In genomic region chr7:94304878-94305277, GRCh38 we compare ENCODE assay signal across 22 cellular contexts.
DNase-seq lines count a peak whose midpoint lies in the region; ATAC-seq, FAIRE-seq and TF ChIP-seq lines count a peak whose summit lies in the region.
"Had no signal": no experiment of that assay in that cellular context is flagged by ENCODE, and none has a peak within 500 bp of the region (broad histone marks: within the 10 kb centered on the region; RNA-seq: fewer than 3 reads in every experiment).

No MANE protein-coding gene starts in this region.

- H3K4me1 ChIP-seq in GM23248 (ENCODE audit: insufficient read depth) (peaks cover 45% of the 10 kb centered on the region), IMR-90 (ENCODE audit: control insufficient read depth, insufficient read depth, low read length) (peaks cover 14% of the 10 kb centered on the region), mesendoderm (ENCODE audit: control insufficient read depth, low read depth, low read length) (peaks cover 7% of the 10 kb centered on the region), stomach smooth muscle (ENCODE audit: control insufficient read depth, insufficient read depth, low read length) (peaks cover 32% of the 10 kb centered on the region), kidney (ENCODE audit: control insufficient read depth in 1 of 2, insufficient read depth in 1 of 2, low read depth in 1 of 2, low read length in 2 of 2) (peaks cover 11 to 19% of the 10 kb centered on the region in 2 donors)
- H3K4me1 ChIP-seq: BLaER1 had no signal

- TF ChIP-seq CTCF in IMR-90 (conservative IDR thresholded peaks at IDR 0.05; ENCODE audit: low read depth, low read length) (no peak), kidney (IDR thresholded peaks at IDR 0.05; ENCODE audit: borderline replicate concordance, extremely low read depth, insufficient read depth) (no peak)

- peaks cover 9 to 18% of the 10 kb centered on the region in 2 experiments; a peak in 3 of 4 replicates for H3K79me1 ChIP-seq in IMR-90 (ENCODE audit: low read depth in 1 of 2, low read length in 2 of 2)
- no peaks in the 10 kb centered on the region for H3K79me1 ChIP-seq in mesendoderm (ENCODE audit: low read length)

- H2BK15ac ChIP-seq in IMR-90 (ENCODE audit: low read depth, low read length) (peak overlapping the region; percentile 62; the same call in 2 of the 3 replicates), mesendoderm (replicated peaks; ENCODE audit: low read depth) (no peak overlapping the region)

- H3K79me2 ChIP-seq in GM23248 (ENCODE audit: insufficient read depth) (peaks cover 25% of the 10 kb centered on the region), mesendoderm (ENCODE audit: control insufficient read depth, insufficient read depth, low read length) (no peaks in the 10 kb centered on the region)

- no peak overlapping the region for H3K18ac ChIP-seq in IMR-90 (ENCODE audit: low read depth, low read length)
- H3K18ac ChIP-seq in mesendoderm (ENCODE audit: low read length): no peak overlapping the region

- H2BK20ac ChIP-seq in IMR-90 (ENCODE audit: low read depth, low read length): peak overlapping the region; percentile 70

- TF ChIP-seq RAD21 in IMR-90 (IDR thresholded peaks at IDR 0.05; ENCODE audit: low read length): no peak

- in situ Hi-C loops in GM23248 (cut with MboI) (no loop called here), IMR-90 (cut with MboI; ENCODE audit: low sequenced_read_pairs) (no loop called here)

- peak overlapping the region; percentile 78 for H2AFZ ChIP-seq in GM23248
- no peak overlapping the region for H2AFZ ChIP-seq in IMR-90 (replicated peaks; ENCODE audit: low read length, poor library complexity)

- intact Hi-C loops in IMR-90 (cut with micrococcal nuclease): no loop called here
- intact Hi-C loops in posterior vena cava (cut with DNase I): loop anchor here (5.0 to 10.0 kb wide), 2 partner anchors 42 to 50 kb away; no protein-coding TSS in a partner anchor
- intact Hi-C loops in kidney (cut with DNase I): no loop called here

- CTCF ChIA-PET in IMR-90 (lab: Yijun Ruan, JAX): no interaction called here

- no peak overlapping the region; the same call in 1 of the 2 replicates for H3K14ac ChIP-seq in IMR-90 (replicated peaks; ENCODE audit: low read depth, low read length)

- H4K91ac ChIP-seq in IMR-90 (ENCODE audit: insufficient read depth, low read depth, low read length): peak overlapping the region; percentile 34; the same call in 1 of the 2 replicates

- H2BK5ac ChIP-seq in IMR-90 (ENCODE audit: low read depth, low read length, poor library complexity, severe bottlenecking) (no peak overlapping the region), mesendoderm (ENCODE audit: low read length) (no peak overlapping the region)

- peaks cover 7% of the 10 kb centered on the region for H3K9me1 ChIP-seq in IMR-90 (ENCODE audit: insufficient read depth, low read length)

- H3F3A ChIP-seq in GM23248 (ENCODE audit: insufficient read depth): peaks cover 44% of the 10 kb centered on the region

- no peaks in the 10 kb centered on the region for H3K9me2 ChIP-seq in GM23248 (ENCODE audit: insufficient read depth)

- no peak overlapping the region for H2AK9ac ChIP-seq in IMR-90 (replicated peaks; ENCODE audit: low read depth, low read length, poor library complexity)

- H3K4me3 ChIP-seq in GM23248 (no peak overlapping the region), IMR-90 (ENCODE audit: insufficient read depth, low read depth, low read length) (no peak overlapping the region), mesendoderm (ENCODE audit: low read length) (no peak overlapping the region), stomach smooth muscle (ENCODE audit: low read length in 2 of 2) (no peak overlapping the region), kidney (ENCODE audit: low read length in 2 of 2) (no peak overlapping the region)
- H3K4me3 ChIP-seq: BLaER1, GM12878, SJSA1 had no signal

- H3K27me3 ChIP-seq in GM23248 (replicated peaks; ENCODE audit: insufficient read depth) (no peaks in the 10 kb centered on the region), IMR-90 (ENCODE audit: control insufficient read depth, insufficient read depth, low read length) (no peaks in the 10 kb centered on the region), mesendoderm (ENCODE audit: insufficient read depth, low read length, poor library complexity) (no peaks in the 10 kb centered on the region), stomach smooth muscle (ENCODE audit: control insufficient read depth in 1 of 2, insufficient read depth in 2 of 2, low read length in 2 of 2) (no peaks in the 10 kb centered on the region)
- H3K27me3 ChIP-seq: BLaER1, SJSA1 had no signal

- H3K56ac ChIP-seq in IMR-90 (ENCODE audit: extremely low read depth, insufficient read depth, low read length): no peak overlapping the region
- H3K56ac ChIP-seq in mesendoderm (ENCODE audit: low read length): no peak overlapping the region

- H3K4me2 ChIP-seq in GM23248 (ENCODE audit: unreplicated experiment): no peak overlapping the region
- no peak overlapping the region for H3K4me2 ChIP-seq in IMR-90 (ENCODE audit: low read depth, low read length)
- no peak overlapping the region for H3K4me2 ChIP-seq in mesendoderm (ENCODE audit: low read length)
- H3K4me2 ChIP-seq: BLaER1 had no signal

- dilution Hi-C loops in IMR-90 (cut with HindIII; ENCODE audit: low sequenced_read_pairs, unreplicated experiment): no loop called here

- POLR2A ChIA-PET in IMR-90 (lab: Charles Lee; ENCODE audit: unreplicated experiment): no interaction called here

- no peak overlapping the region for H4K5ac ChIP-seq in IMR-90 (ENCODE audit: low read depth, low read length)
- H4K5ac ChIP-seq in mesendoderm (ENCODE audit: low read length): no peak overlapping the region

- H3K9me3 ChIP-seq in GM23248 (ENCODE audit: low read depth): no peaks in the 10 kb centered on the region
- no peaks in the 10 kb centered on the region for H3K9me3 ChIP-seq in IMR-90 (ENCODE audit: control insufficient read depth, insufficient read depth, low read length)
- no peaks in the 10 kb centered on the region for H3K9me3 ChIP-seq in stomach smooth muscle (ENCODE audit: control insufficient read depth in 2 of 2, low read length in 2 of 2)
- no peaks in the 10 kb centered on the region for H3K9me3 ChIP-seq in kidney (ENCODE audit: control insufficient read depth in 1 of 2, low read length in 2 of 2)
- H3K9me3 ChIP-seq: BLaER1, SJSA1 had no signal

- H3K9ac ChIP-seq in GM23248 (no peak overlapping the region), IMR-90 (ENCODE audit: low read depth, low read length) (no peak overlapping the region), mesendoderm (ENCODE audit: low read length) (no peak overlapping the region), stomach smooth muscle (ENCODE audit: low read length in 2 of 2) (no peak overlapping the region), kidney (ENCODE audit: low read length in 2 of 2) (no peak overlapping the region)
- H3K9ac ChIP-seq: BLaER1 had no signal

- H2BK120ac ChIP-seq in IMR-90 (ENCODE audit: low read depth, low read length) (0 out of 2 replicates have a peak overlapping the region, but pooled peaks have one; percentile 16), mesendoderm (ENCODE audit: low read depth, low read length) (no peak overlapping the region)

- H3K27ac ChIP-seq in GM23248: peak overlapping the region; percentile 99; the same call in 1 of the 2 replicates
- H3K27ac ChIP-seq in IMR-90 (ENCODE audit: insufficient read depth, low read length): no peak overlapping the region
- H3K27ac ChIP-seq in mesendoderm (ENCODE audit: low read depth, low read length): no peak overlapping the region
- peak overlapping the region; percentile 66 for H3K27ac ChIP-seq in stomach smooth muscle (ENCODE audit: low read length)
- H3K27ac ChIP-seq in kidney (ENCODE audit: low read depth in 2 of 2, low read length in 2 of 2): no peak overlapping the region
- H3K27ac ChIP-seq: BLaER1, SJSA1 had no signal

- no TSS peak for BruUV-seq in IMR-90 (replicated peaks; lab: Mats Ljungman, UMichigan)

- FAIRE-seq in kidney (lab: Jason Lieb, UNC): no peak
- FAIRE-seq: GM12878, H1 had no signal

- no peak for DNase-seq in GM23248
- no peak for DNase-seq in IMR-90
- no peak for DNase-seq in mesendoderm
- DNase-seq in posterior vena cava (ENCODE audit: low spot score): no peak
- no peak for DNase-seq in kidney
- DNase-seq in NCI-H226: no peak
- DNase-seq: CD4-positive, alpha-beta memory T cell; DMS53; EL; MM.1S; NCI-H1092 treated with DMSO at 0.1 percent for 48 hours; NCI-H2081; NCI-H2171 treated with DMSO at 0.1 percent for 48 hours; NCI-H446 treated with DMSO at 0.1 percent for 48 hours; NCI-H69 had no signal

- H3K23ac ChIP-seq in IMR-90 (ENCODE audit: low read depth, low read length) (peak overlapping the region; percentile 68; the same call in 1 of the 2 replicates), mesendoderm (ENCODE audit: low read length) (no peak overlapping the region)

- ATAC-seq in IMR-90 (ENCODE audit: low read depth): no peak
- no peak for ATAC-seq in HG03521 (IDR thresholded peaks at IDR 0.05; ENCODE audit: unreplicated experiment)
- ATAC-seq: GM12878, Panc1 had no signal

- H3K36me3 ChIP-seq in GM23248 (ENCODE audit: low read depth) (no peaks in the 10 kb centered on the region), IMR-90 (ENCODE audit: control insufficient read depth, insufficient read depth, low read length) (no peaks in the 10 kb centered on the region), mesendoderm (ENCODE audit: control insufficient read depth, insufficient read depth, low read length) (no peaks in the 10 kb centered on the region), stomach smooth muscle (ENCODE audit: control insufficient read depth in 2 of 2, insufficient read depth in 2 of 2, low read length in 2 of 2) (no peaks in the 10 kb centered on the region), kidney (ENCODE audit: control insufficient read depth in 1 of 2, insufficient read depth in 2 of 2, low read length in 2 of 2) (no peaks in the 10 kb centered on the region)
- H3K36me3 ChIP-seq: BLaER1, SJSA1 had no signal

- H4K20me1 ChIP-seq in GM23248 (ENCODE audit: insufficient read depth) (no peaks in the 10 kb centered on the region), IMR-90 (ENCODE audit: insufficient read depth, low read length) (no peaks in the 10 kb centered on the region)
- H4K20me1 ChIP-seq: BLaER1 had no signal

- H2AK5ac ChIP-seq in IMR-90 (ENCODE audit: low read depth, low read length) (peak overlapping the region; percentile 24; the same call in 1 of the 2 replicates), mesendoderm (ENCODE audit: low read length) (peak overlapping the region; percentile 46)

- H3K4ac ChIP-seq in IMR-90 (ENCODE audit: low read depth, low read length): peak overlapping the region; percentile 33; the same call in 1 of the 2 replicates
- H3K4ac ChIP-seq in mesendoderm (ENCODE audit: low read depth, low read length): no peak overlapping the region

- no peak for TF ChIP-seq POLR2A in IMR-90 (IDR thresholded peaks at IDR 0.05; ENCODE audit: low read depth, low read length)

- 89 to 100% methylated on average over 2 of the region's 2 CpGs for WGBS in GM23248 (ENCODE audit: low coverage in 1 of 2, low lambda C conversion rate in 2 of 2, missing lambda C conversion rate in 2 of 2), 2 experiments
- WGBS in IMR-90 (ENCODE audit: extremely low coverage in 2 of 2, insufficient read length in 1 of 2), 2 experiments: no CpG with 5 or more reads among the region's 2 CpGs
- no CpG with 5 or more reads among the region's 2 CpGs for WGBS in mesendoderm (ENCODE audit: extremely low coverage, insufficient coverage, low lambda C conversion rate)

- H4K8ac ChIP-seq in IMR-90 (ENCODE audit: low read depth in 2 of 2, low read length in 2 of 2) (no peak overlapping the region), mesendoderm (ENCODE audit: low read depth, low read length) (no peak overlapping the region)

Comparison
In these comparisons a context has a peak if more than half of its experiments do, and no peak if none do; other contexts are left out.
1. H3K27ac ChIP-seq: peak in GM23248 (single experiment) and stomach smooth muscle (single experiment); none in IMR-90 (single experiment), mesendoderm (single experiment) and kidney (0 of 2).
2. intact Hi-C loops: an anchor here in posterior vena cava (5.0 to 10.0 kb wide); none called in IMR-90 and kidney.